In genomic region chr6:66900081-66900770, GRCh38 we compare ENCODE assay signal across 16 cellular contexts.
DNase-seq lines count a peak whose midpoint lies in the region; ATAC-seq and TF ChIP-seq lines count a peak whose summit lies in the region.
"Had no signal": no experiment of that assay in that cellular context is flagged by ENCODE, and none has a peak within 500 bp of the region (broad histone marks: within the 10 kb centered on the region; RNA-seq: fewer than 3 reads in every experiment).

No MANE protein-coding gene starts in this region.

- peaks cover 21% of the 10 kb centered on the region for H3K9me3 Mint-ChIP-seq in progenitor cell of endocrine pancreas (ENCODE audit: low read depth)

- no peak for TF ChIP-seq CTCF in astrocyte of the spinal cord (IDR thresholded peaks at IDR 0.05; ENCODE audit: low read depth, low read length)
- TF ChIP-seq CTCF in progenitor cell of endocrine pancreas (IDR thresholded peaks at IDR 0.05; ENCODE audit: unreplicated experiment) = no peak

- no peaks in the 10 kb centered on the region for H3K4me1 ChIP-seq in right cardiac atrium (ENCODE audit: control insufficient read depth, insufficient read depth, low read length)
- H3K4me1 ChIP-seq: SJCRH30 had no signal

- H3K36me3 Mint-ChIP-seq in progenitor cell of endocrine pancreas (ENCODE audit: insufficient read depth) = no peaks in the 10 kb centered on the region
- H3K36me3 Mint-ChIP-seq: CD4-positive, alpha-beta memory T cell had no signal

- no peak for ATAC-seq in GM21619 (IDR thresholded peaks at IDR 0.05; ENCODE audit: unreplicated experiment)
- no peak for ATAC-seq in right cardiac atrium

- no peaks in the 10 kb centered on the region for H3K4me1 Mint-ChIP-seq in progenitor cell of endocrine pancreas (ENCODE audit: low read depth)
- H3K4me1 Mint-ChIP-seq: B cell; CD4-positive, alpha-beta memory T cell had no signal

- H3K27ac Mint-ChIP-seq in progenitor cell of endocrine pancreas = no peak overlapping the region
- H3K27ac Mint-ChIP-seq: B cell; CD4-positive, alpha-beta memory T cell had no signal

- H3K4me3 ChIP-seq in astrocyte of the spinal cord (ENCODE audit: low read depth, low read length) (no peak overlapping the region), right cardiac atrium (ENCODE audit: low read length) (no peak overlapping the region)
- H3K4me3 ChIP-seq: SJCRH30 had no signal

- DNase-seq in NCI-H526 (lab: John Stamatoyannopoulos, UW) (peak; percentile 63 to 64), astrocyte of the spinal cord (ENCODE audit: low read depth, low spot score) (peak; percentile 45), iris pigment epithelial cell (ENCODE audit: low read depth) (peak; percentile 9), progenitor cell of endocrine pancreas (ENCODE audit: low spot score, unreplicated experiment) (no peak), right cardiac atrium (no peak), SIG-M5 (lab: John Stamatoyannopoulos, UW) (no peak)
- DNase-seq: CD4-positive, alpha-beta memory T cell; DMS79; NCI-H1105 treated with DMSO at 0.1 percent for 48 hours; NCI-H1694 treated with DMSO at 0.1 percent for 48 hours; NCI-H345; NCI-H69; RPMI8226; SJCRH30 had no signal

- H3K27me3 Mint-ChIP-seq in progenitor cell of endocrine pancreas = no peaks in the 10 kb centered on the region
- H3K27me3 Mint-ChIP-seq: B cell; CD4-positive, alpha-beta memory T cell had no signal

- H3K27ac ChIP-seq in right cardiac atrium (ENCODE audit: low read length) = no peak overlapping the region
- H3K27ac ChIP-seq: SJCRH30 had no signal

- no peaks in the 10 kb centered on the region for H3K9me3 ChIP-seq in right cardiac atrium (ENCODE audit: control insufficient read depth, low read length)
- H3K9me3 ChIP-seq: SJCRH30 had no signal

- no peaks in the 10 kb centered on the region for H3K27me3 ChIP-seq in right cardiac atrium (ENCODE audit: control insufficient read depth, insufficient read depth)
- H3K27me3 ChIP-seq: SJCRH30 had no signal

- 64% methylated on average over 3 of the region's 3 CpGs for WGBS in right cardiac atrium

- intact Hi-C loops in right cardiac atrium (cut with DNase I) = no loop called here

- no peak overlapping the region for H3K4me3 Mint-ChIP-seq in progenitor cell of endocrine pancreas (ENCODE audit: low read depth)
- H3K4me3 Mint-ChIP-seq: B cell; CD4-positive, alpha-beta memory T cell had no signal

- in situ Hi-C loops in astrocyte of the spinal cord (cut with HindIII; ENCODE audit: low sequenced_read_pairs) = no loop called here

Comparison
In these comparisons a context has a peak if more than half of its experiments do, and no peak if none do; other contexts are left out.
1. DNase-seq: peak in NCI-H526 (2 of 2), astrocyte of the spinal cord (single experiment) and iris pigment epithelial cell (single experiment); none in progenitor cell of endocrine pancreas (single experiment), right cardiac atrium (0 of 3) and SIG-M5 (single experiment).